27 cellular contexts compared by ENCODE assay signal in genomic region chr2:229650886-229651285, GRCh38.
"Had no signal": no experiment of that assay in that cellular context is flagged by ENCODE, and none has a peak within 500 bp of the region (broad histone marks: within the 10 kb centered on the region; RNA-seq: fewer than 3 reads in every experiment).

No MANE protein-coding gene starts in this region.

- ATAC-seq: activated CD8-positive, alpha-beta memory T cell treated with anti-CD3 and anti-CD28 coated beads, Interleukin-2, amount 10 ng/mL, durations not matched to agents 7 days and 5 days; body of pancreas; K562; Panc1 had no signal

- DNase-seq: activated B cell treated with CpG ODN at 0.5 μM for 24 hours; activated CD4-positive, alpha-beta memory T cell treated with anti-CD3 and anti-CD28 coated beads, Interleukin-2, amount 10 ng/mL, durations not matched to agents 7 days and 5 days; activated CD4-positive, alpha-beta T cell treated with anti-CD3 and anti-CD28 coated beads for 4 hours; activated CD4-positive, CD25-positive, alpha-beta regulatory T cell treated with anti-CD3 and anti-CD28 coated beads, Interleukin-2, amount 50 U/mL, for 72 hours; activated CD8-positive, alpha-beta memory T cell treated with anti-CD3 and anti-CD28 coated beads for 24 hours; activated CD8-positive, alpha-beta memory T cell treated with anti-CD3 and anti-CD28 coated beads, Interleukin-2, amount 10 ng/mL, durations not matched to agents 7 days and 5 days; activated CD8-positive, alpha-beta memory T cell treated with anti-CD3 and anti-CD28 coated beads, Interleukin-2, amount 50 U/mL, for 48 hours; activated gamma-delta T cell; activated naive CD4-positive, alpha-beta T cell treated with Interleukin-2 at 50 U/mL for 16 hours; activated naive CD8-positive, alpha-beta T cell treated with anti-CD3 and anti-CD28 coated beads, Interleukin-2, amount 10 ng/mL, durations not matched to agents 7 days and 5 days; activated T-cell treated with anti-CD3 and anti-CD28 coated beads, Interleukin-2, amount 50 U/mL, for 24 hours; body of pancreas; cerebellar nuclear complex; NCI-H1092 treated with DMSO at 0.1 percent for 48 hours; NCI-H1417; NCI-H146; NCI-H187 treated with DMSO at 0.1 percent for 48 hours; NCI-H2081 treated with DMSO at 0.1 percent for 48 hours; NCI-H226; NCI-H446 treated with DMSO at 0.1 percent for 48 hours; NCI-H524 treated with DMSO at 0.1 percent for 48 hours; SHP77 treated with DMSO at 0.1 percent for 48 hours; SK-N-SH had no signal

- H3K27ac ChIP-seq: body of pancreas, SJSA1, VCaP had no signal
